ENCODE assay signal across 19 cellular contexts in genomic region chr7:135962802-135963201, GRCh38.
"Had no signal": no experiment of that assay in that cellular context is flagged by ENCODE, and none has a peak within 500 bp of the region (broad histone marks: within the 10 kb centered on the region; RNA-seq: fewer than 3 reads in every experiment).

No MANE protein-coding gene starts in this region.

- FAIRE-seq: astrocyte, frontal cortex, islet of Langerhans had no signal

- H3K27ac ChIP-seq: uterus had no signal

- H3K27me3 ChIP-seq: uterus had no signal

- DNase-seq: activated naive CD8-positive, alpha-beta T cell treated with anti-CD3 and anti-CD28 coated beads for 36 hours; activated T-cell treated with anti-CD3 and anti-CD28 coated beads, Interleukin-2, amount 50 U/mL, for 1 hour; central memory CD4-positive, alpha-beta T cell; dermis blood vessel endothelial cell; effector CD8-positive, alpha-beta T cell; head of caudate nucleus; mesenchymal stem cell; posterior cingulate gyrus; stimulated activated CD4-positive, alpha-beta T cell treated with anti-CD3 and anti-CD28 coated beads, Interleukin-2, amount 100 ng/mL, for 48 hours; stimulated activated CD8-positive, alpha-beta memory T cell treated with anti-CD3 and anti-CD28 coated beads, Interleukin-4, amount 100 ng/mL, for 48 hours; stimulated activated naive B cell treated with anti-CD40 and anti-IgM and Interleukin-4, amounts not matched to agents 10 μg/mL and 1 μg/mL and 100 μg/mL, for 72 hours; T1000; trophoblast cell; uterus had no signal

- H3K4me3 ChIP-seq: uterus had no signal

- H3K36me3 ChIP-seq: uterus had no signal

- ATAC-seq: activated T-helper 17 cell treated with anti-CD3 and anti-CD28 coated beads, Interleukin-2, amount 50 U/mL, for 72 hours; stimulated activated naive B cell treated with anti-CD40 and anti-IgM and Interleukin-4, amounts not matched to agents 10 μg/mL and 1 μg/mL and 100 μg/mL, for 72 hours; WTC11 had no signal

- H3K4me1 ChIP-seq: uterus had no signal

- H3K9me3 ChIP-seq: uterus had no signal
